Comparison of ENCODE assay signal across 10 cellular contexts in the genomic region with DNA sequence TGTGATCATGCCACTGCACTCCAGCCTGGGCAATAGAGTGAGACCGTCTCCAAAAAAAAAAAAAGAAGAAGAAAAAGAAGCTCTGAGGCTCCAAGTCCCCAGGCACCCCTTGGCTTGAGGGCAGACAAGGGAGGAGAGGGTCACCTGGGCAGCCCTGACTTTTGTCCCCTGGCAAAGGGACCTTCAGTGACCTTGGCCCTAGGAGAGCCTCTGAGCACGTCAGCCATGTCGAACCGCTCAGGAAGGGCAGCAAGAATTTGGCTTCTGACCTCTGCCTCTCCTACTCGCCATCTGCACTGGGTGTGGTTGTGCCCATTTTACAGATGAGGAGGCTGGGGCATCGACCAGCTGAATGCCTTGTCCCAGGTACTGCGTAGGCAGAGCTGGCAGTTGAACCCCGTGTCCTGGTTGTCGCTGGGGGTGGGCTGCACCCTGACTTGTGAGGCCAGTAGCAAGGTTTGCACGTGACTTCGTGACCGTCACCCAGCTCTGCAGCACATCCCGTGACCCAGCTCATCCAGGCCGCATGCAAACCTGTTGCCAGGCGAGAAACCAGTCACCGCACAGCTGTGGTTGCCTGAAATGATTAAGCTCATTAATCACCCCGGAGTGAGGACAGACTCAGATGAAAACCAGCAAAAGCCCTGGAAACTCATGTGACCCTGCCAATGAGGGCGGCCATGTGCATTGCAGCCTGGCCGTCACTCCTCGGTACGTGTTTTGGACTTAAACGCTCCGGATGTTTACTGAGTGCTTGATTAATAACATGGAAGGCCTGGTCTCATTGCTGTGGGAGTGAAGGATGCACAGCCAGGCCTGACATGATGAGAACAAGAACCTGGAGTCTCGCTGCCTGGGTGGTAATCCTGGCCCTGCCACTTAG. TPM values are rescaled to one million over a fixed set of nuclear protein-coding genes. Genes with fewer than 3 reads are reported as not detected.
DNase-seq lines count a peak whose midpoint lies in the region; ATAC-seq and TF ChIP-seq lines count a peak whose summit lies in the region.
"Had no signal": no experiment of that assay in that cellular context is flagged by ENCODE, and none has a peak within 500 bp of the region (broad histone marks: within the 10 kb centered on the region; RNA-seq: fewer than 3 reads in every experiment).

No MANE protein-coding gene starts in this region.

- no peaks in the 10 kb centered on the region for H3K27me3 Mint-ChIP-seq in activated T-cell treated with anti-CD3 and anti-CD28 coated beads, Interleukin-2, amount 50 U/mL, for 72 hours (ENCODE audit: low read depth)

- POLR2A ChIA-PET in AG04449 (lab: Yijun Ruan, JAX): interaction anchor here (0.9 kb wide), 1 partner anchor 141 kb away, joined by 5 read pairs; the partner anchor contains the start of gene C11orf24

- TF ChIP-seq CTCF in AG04449 (IDR thresholded peaks at IDR 0.05; ENCODE audit: insufficient read depth, low read length, missing control alignments): no peak

- H3K9me3 Mint-ChIP-seq in activated T-cell treated with anti-CD3 and anti-CD28 coated beads, Interleukin-2, amount 50 U/mL, for 72 hours: no peaks in the 10 kb centered on the region
- H3K9me3 Mint-ChIP-seq: natural killer cell treated with Interleukin-12 subunit alpha and Interleukin-12 subunit beta and Interleukin-15 and Interleukin-18, amount 100 ng/mL, for 72 hours had no signal

- CTCF ChIA-PET in AG04449 (lab: Yijun Ruan, JAX): interaction anchor here (1.1 to 2.6 kb wide), 2 partner anchors 29 to 115 kb away, joined by 3 to 17 read pairs; no protein-coding TSS in a partner anchor

- H3K27ac Mint-ChIP-seq in activated T-cell treated with anti-CD3 and anti-CD28 coated beads, Interleukin-2, amount 50 U/mL, for 72 hours: no peak overlapping the region
- H3K27ac Mint-ChIP-seq: natural killer cell treated with Interleukin-12 subunit alpha and Interleukin-12 subunit beta and Interleukin-15 and Interleukin-18, amount 100 ng/mL, for 72 hours had no signal

- H3K4me3 Mint-ChIP-seq in activated T-cell treated with anti-CD3 and anti-CD28 coated beads, Interleukin-2, amount 50 U/mL, for 72 hours: no peak overlapping the region
- H3K4me3 Mint-ChIP-seq: natural killer cell treated with Interleukin-12 subunit alpha and Interleukin-12 subunit beta and Interleukin-15 and Interleukin-18, amount 100 ng/mL, for 72 hours had no signal

- ATAC-seq in GM18499 (IDR thresholded peaks at IDR 0.05; ENCODE audit: insufficient read depth, unreplicated experiment) (peak; percentile 50), HG03095 (IDR thresholded peaks at IDR 0.05; ENCODE audit: unreplicated experiment) (no peak)
- ATAC-seq in activated T-cell treated with anti-CD3 and anti-CD28 coated beads, Interleukin-2, amount 50 U/mL, for 72 hours (replicated peaks in 1 of 2): peak; percentile 64 to 89

- no peaks in the 10 kb centered on the region for H3K36me3 Mint-ChIP-seq in activated T-cell treated with anti-CD3 and anti-CD28 coated beads, Interleukin-2, amount 50 U/mL, for 72 hours (ENCODE audit: insufficient read depth in 2 of 2)
- H3K36me3 Mint-ChIP-seq: natural killer cell treated with Interleukin-12 subunit alpha and Interleukin-12 subunit beta and Interleukin-15 and Interleukin-18, amount 100 ng/mL, for 72 hours had no signal

- H3K4me3 ChIP-seq in AG04449 (ENCODE audit: low read depth, low read length): no peak overlapping the region

- H3K4me1 Mint-ChIP-seq in activated T-cell treated with anti-CD3 and anti-CD28 coated beads, Interleukin-2, amount 50 U/mL, for 72 hours (ENCODE audit: low read depth): no peaks in the 10 kb centered on the region

- DNase-seq in AG04449 (ENCODE audit: low read depth, low spot score) (peak; percentile 44), lung microvascular endothelial cell (ENCODE audit: low read depth in 2 of 2) (peak; percentile 36 to 62), kidney glomerular epithelial cell (lab: John Stamatoyannopoulos, UW) (no peak), Kasumi-1 (lab: John Stamatoyannopoulos, UW) (no peak), NCI-H1930 (lab: John Stamatoyannopoulos, UW) (no peak)
- peak; percentile 29 to 57 for DNase-seq in activated T-cell treated with anti-CD3 and anti-CD28 coated beads, Interleukin-2, amount 50 U/mL, for 72 hours
- DNase-seq: activated CD8-positive, alpha-beta memory T cell treated with anti-CD3 and anti-CD28 coated beads, Interleukin-2, amount 50 U/mL, for 48 hours had no signal

RNA-seq across cellular contexts. Expression of gene PPP6R3, which starts 47.7 kb away (rescaled TPM):
- 100 to 1,000 TPM; 111 to 128 TPM for total RNA-seq in activated T-cell treated with anti-CD3 and anti-CD28 coated beads, Interleukin-2, amount 50 U/mL, for 72 hours
- 95.9 and 133 TPM in 2 replicates for total RNA-seq in lung microvascular endothelial cell

Comparison
In these comparisons a context has a peak if more than half of its experiments do, and no peak if none do; other contexts are left out.
1. DNase-seq: peak in AG04449 (single experiment), activated T-cell treated with anti-CD3 and anti-CD28 coated beads, Interleukin-2, amount 50 U/mL, for 72 hours (2 of 2) and lung microvascular endothelial cell (2 of 2); none in kidney glomerular epithelial cell (single experiment), Kasumi-1 (0 of 2) and NCI-H1930 (0 of 2).